Comparison of ENCODE assay signal across 21 cellular contexts in genomic region chr16:50430076-50430475, GRCh38.
DNase-seq lines count a peak whose midpoint lies in the region; FAIRE-seq and TF ChIP-seq lines count a peak whose summit lies in the region.
"Had no signal": no experiment of that assay in that cellular context is flagged by ENCODE, and none has a peak within 500 bp of the region (broad histone marks: within the 10 kb centered on the region; RNA-seq: fewer than 3 reads in every experiment).

No MANE protein-coding gene starts in this region.

- H2AFZ ChIP-seq in GM23248 (no peak overlapping the region), H9 (ENCODE audit: low read length) (no peak overlapping the region)
- H2AFZ ChIP-seq: GM23338 had no signal

- H3K9ac ChIP-seq in GM23248 (no peak overlapping the region), H9 (ENCODE audit: extremely low read depth, insufficient read length, low read length) (no peak overlapping the region)

- no peak overlapping the region for H3K18ac ChIP-seq in H9 (ENCODE audit: insufficient read length, low read depth, low read length)

- H3K27ac Mint-ChIP-seq in H9, result no peak overlapping the region
- H3K27ac Mint-ChIP-seq: B cell; CD4-positive, alpha-beta memory T cell; GM23338 had no signal

- H3T11ph ChIP-seq in H9 (ENCODE audit: low read length), result no peak overlapping the region

- no peak overlapping the region for H4K8ac ChIP-seq in H9 (replicated peaks; ENCODE audit: insufficient read length, low read depth, low read length)

- DNase-seq in AG10803 (ENCODE audit: low read depth), result peak; percentile 23
- DNase-seq in GM23248, result peak; percentile 28
- DNase-seq in bronchial epithelial cell (ENCODE audit: low read depth), result no peak
- DNase-seq in islet precursor cell, result peak; percentile 16
- no peak for DNase-seq in inferior parietal cortex (ENCODE audit: extremely low spot score)
- no peak for DNase-seq in HuH-7.5 (ENCODE audit: low spot score)
- no peak for DNase-seq in H9
- no peak for DNase-seq in T1000 (lab: John Stamatoyannopoulos, UW)
- DNase-seq: ACHN; CD4-positive, alpha-beta memory T cell; DMS153; DMS79 treated with DMSO at 0.1 percent for 48 hours; EL; H7 had no signal

- TF ChIP-seq CTCF in AG10803 (conservative IDR thresholded peaks at IDR 0.05; ENCODE audit: low read length) (no peak), bronchial epithelial cell (IDR thresholded peaks at IDR 0.05; ENCODE audit: insufficient read depth, low read length, severe bottlenecking) (no peak), H9 (conservative IDR thresholded peaks at IDR 0.05) (no peak)

- peaks cover 0 to 7% of the 10 kb centered on the region in 2 experiments; a peak in 1 of 4 replicates for H3K4me1 Mint-ChIP-seq in H9
- H3K4me1 Mint-ChIP-seq: B cell; CD4-positive, alpha-beta memory T cell; GM23338 had no signal

- H3K4me2 ChIP-seq in GM23248 (ENCODE audit: unreplicated experiment) (no peak overlapping the region), H9 (ENCODE audit: insufficient read depth, insufficient read length, low read length) (no peak overlapping the region)
- H3K4me2 ChIP-seq: GM23338 had no signal

- H2BK20ac ChIP-seq in H9 (ENCODE audit: low read depth, low read length, poor library complexity, severe bottlenecking), result no peak overlapping the region

- H3K27me3 ChIP-seq in GM23248 (replicated peaks; ENCODE audit: insufficient read depth) (no peaks in the 10 kb centered on the region), bronchial epithelial cell (ENCODE audit: control insufficient read depth, insufficient read depth, low read length) (no peaks in the 10 kb centered on the region), H9 (ENCODE audit: insufficient read depth, low read length) (no peaks in the 10 kb centered on the region; the same call in 1 of the 2 replicates)

- H4K91ac ChIP-seq in H9 (ENCODE audit: insufficient read length, low read depth, low read length), result no peak overlapping the region

- no peaks in the 10 kb centered on the region for H3K36me3 Mint-ChIP-seq in H9 (ENCODE audit: insufficient read depth in 1 of 3, low read depth in 3 of 3)
- H3K36me3 Mint-ChIP-seq: CD4-positive, alpha-beta memory T cell had no signal

- H3K4me3 Mint-ChIP-seq in H9, result no peak overlapping the region
- H3K4me3 Mint-ChIP-seq: B cell; CD4-positive, alpha-beta memory T cell; GM23338 had no signal

- H3K4me1 ChIP-seq in GM23248 (ENCODE audit: insufficient read depth), result no peaks in the 10 kb centered on the region
- H3K4me1 ChIP-seq in H9 (ENCODE audit: insufficient read depth, low read length), result peaks cover 4% of the 10 kb centered on the region; the same call in 1 of the 2 replicates

- no peaks in the 10 kb centered on the region for H3K9me2 ChIP-seq in GM23248 (ENCODE audit: insufficient read depth)

- 6 to 8% methylated on average over 3 of the region's 3 CpGs for WGBS in GM23248 (ENCODE audit: low coverage in 1 of 2, low lambda C conversion rate in 2 of 2, missing lambda C conversion rate in 2 of 2), 2 experiments
- no CpG with 5 or more reads among the region's 3 CpGs for WGBS in H9 (ENCODE audit: extremely low coverage, insufficient read length, low lambda C conversion rate)

- no peaks in the 10 kb centered on the region for H3F3A ChIP-seq in GM23248 (ENCODE audit: insufficient read depth)

- no peak overlapping the region for H3K4ac ChIP-seq in H9 (ENCODE audit: low read depth, low read length)

- no peaks in the 10 kb centered on the region for H3K23me2 ChIP-seq in H9 (ENCODE audit: insufficient read length, low read depth, low read length, poor library complexity, severe bottlenecking)

- no peak overlapping the region for H2BK120ac ChIP-seq in H9 (ENCODE audit: low read depth, low read length, poor library complexity, severe bottlenecking)

- no peak overlapping the region for H4K5ac ChIP-seq in H9 (ENCODE audit: insufficient read length, low read depth, low read length)

- no peak overlapping the region for H3K14ac ChIP-seq in H9 (ENCODE audit: insufficient read depth, low read length)

- H3K4me3 ChIP-seq in AG10803 (ENCODE audit: low read length) (no peak overlapping the region), GM23248 (no peak overlapping the region), bronchial epithelial cell (ENCODE audit: low read depth, low read length) (no peak overlapping the region)
- H3K4me3 ChIP-seq: GM23338 had no signal

- H3K79me1 ChIP-seq in H9 (ENCODE audit: insufficient read depth, low read depth, low read length, poor library complexity, severe bottlenecking), result no peaks in the 10 kb centered on the region

- no peaks in the 10 kb centered on the region; the same call in none of the 2 replicates for H3K27me3 Mint-ChIP-seq in H9 (ENCODE audit: low read depth)

- no peak overlapping the region for H2BK12ac ChIP-seq in H9 (ENCODE audit: insufficient read length, low read depth, low read length)

- H3K9me3 ChIP-seq in GM23248 (ENCODE audit: low read depth) (no peaks in the 10 kb centered on the region), H9 (ENCODE audit: control insufficient read depth, low read depth, low read length) (no peaks in the 10 kb centered on the region)

- no peak overlapping the region for H2AK5ac ChIP-seq in H9 (ENCODE audit: insufficient read length, low read length)

- no peak overlapping the region for H3K23ac ChIP-seq in H9 (ENCODE audit: insufficient read length, low read depth, low read length)

- no peaks in the 10 kb centered on the region for H3K36me3 ChIP-seq in GM23248 (ENCODE audit: low read depth)
- H3K36me3 ChIP-seq in bronchial epithelial cell (ENCODE audit: control insufficient read depth, insufficient read depth, low read length), result no peaks in the 10 kb centered on the region

- H3K56ac ChIP-seq in H9 (ENCODE audit: insufficient read length, low read depth, low read length), result no peak overlapping the region

- H3K79me2 ChIP-seq in GM23248 (ENCODE audit: insufficient read depth) (no peaks in the 10 kb centered on the region), H9 (ENCODE audit: insufficient read depth, low read length) (no peaks in the 10 kb centered on the region)

- H3K27ac ChIP-seq in GM23248, result no peak overlapping the region
- no peak overlapping the region for H3K27ac ChIP-seq in H9 (ENCODE audit: insufficient read length, low read depth, low read length)
- H3K27ac ChIP-seq: C4-2B had no signal

- in situ Hi-C loops in GM23248 (cut with MboI), result no loop called here

- no peak overlapping the region for H2BK5ac ChIP-seq in H9 (ENCODE audit: insufficient read length, low read length)

- peak; percentile 28 for FAIRE-seq in bronchial epithelial cell (lab: Jason Lieb, UNC)
- FAIRE-seq: D721Med, G401.6, GM12891, HTR-8/SVneo had no signal

- H4K20me1 ChIP-seq in GM23248 (ENCODE audit: insufficient read depth), result no peaks in the 10 kb centered on the region
- H4K20me1 ChIP-seq in H9 (ENCODE audit: control insufficient read depth, insufficient read depth, insufficient read length), result no peaks in the 10 kb centered on the region

- no peak overlapping the region for H2BK15ac ChIP-seq in H9 (ENCODE audit: low read depth, low read length)

- no peaks in the 10 kb centered on the region; a peak in 1 of 5 replicates for H3K9me3 Mint-ChIP-seq in H9

Comparison
In these comparisons a context has a peak if more than half of its experiments do, and no peak if none do; other contexts are left out.
1. DNase-seq: peak in AG10803 (single experiment), GM23248 (single experiment) and islet precursor cell (single experiment); none in bronchial epithelial cell (single experiment), inferior parietal cortex (single experiment), HuH-7.5 (single experiment), H9 (single experiment) and T1000 (single experiment).